Comparison of ENCODE assay signal across 23 cellular contexts in the genomic region with DNA sequence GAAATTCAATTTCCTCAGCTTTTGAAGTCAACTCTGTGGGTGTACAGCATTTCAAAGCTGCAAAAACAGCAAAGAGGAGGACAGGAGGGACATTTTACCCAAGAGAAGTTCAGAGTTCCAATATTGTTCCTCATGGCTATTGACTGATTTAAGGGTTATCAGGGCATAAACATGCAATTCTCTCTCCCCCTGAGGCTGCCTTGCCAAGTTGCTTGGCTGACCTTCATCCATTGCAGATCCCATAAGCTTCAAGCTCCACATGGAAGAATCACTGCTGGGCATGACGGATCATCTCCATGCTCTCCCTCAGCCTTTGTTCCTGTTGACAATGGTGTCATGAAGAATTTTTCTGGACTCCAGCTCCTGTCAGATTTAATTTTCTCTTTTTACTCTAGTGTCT.
DNase-seq lines count a peak whose midpoint lies in the region; ATAC-seq, FAIRE-seq and TF ChIP-seq lines count a peak whose summit lies in the region.
"Had no signal": no experiment of that assay in that cellular context is flagged by ENCODE, and none has a peak within 500 bp of the region (broad histone marks: within the 10 kb centered on the region; RNA-seq: fewer than 3 reads in every experiment).

No MANE protein-coding gene starts in this region.

- no peak overlapping the region for H3K27ac Mint-ChIP-seq in neural progenitor cell
- H3K27ac Mint-ChIP-seq: B cell; CD4-positive, alpha-beta T cell; CD8-positive, alpha-beta T cell had no signal

- H4K20me1 ChIP-seq in neural progenitor cell (ENCODE audit: low read depth) (no peaks in the 10 kb centered on the region), osteoblast (ENCODE audit: insufficient read depth, low read length) (no peaks in the 10 kb centered on the region)
- H4K20me1 ChIP-seq: BLaER1 treated with 17β-estradiol and CSF1 and Interleukin-3, amounts not matched to agents 10 nM and 100 nM had no signal

- no peak for TF ChIP-seq EP300 in upper lobe of left lung (IDR thresholded peaks at IDR 0.05)

- H3K9me3 ChIP-seq in Panc1 (ENCODE audit: control insufficient read depth, insufficient read depth, low read depth, low read length) (no peaks in the 10 kb centered on the region), neural progenitor cell (ENCODE audit: low read depth) (no peaks in the 10 kb centered on the region), osteoblast (ENCODE audit: low read depth, low read length) (no peaks in the 10 kb centered on the region), upper lobe of left lung (no peaks in the 10 kb centered on the region)
- H3K9me3 ChIP-seq: BLaER1 treated with 17β-estradiol and CSF1 and Interleukin-3, amounts not matched to agents 10 nM and 100 nM; Caco-2 had no signal

- POLR2A ChIA-PET in Panc1 (lab: Charles Lee): no interaction called here

- H3K79me2 ChIP-seq in neural progenitor cell (ENCODE audit: low read depth): no peaks in the 10 kb centered on the region
- no peaks in the 10 kb centered on the region for H3K79me2 ChIP-seq in osteoblast (ENCODE audit: insufficient read depth, low read length)

- H3K4me2 ChIP-seq in neural progenitor cell: no peak overlapping the region
- H3K4me2 ChIP-seq in osteoblast (ENCODE audit: insufficient read depth, low read length): no peak overlapping the region
- H3K4me2 ChIP-seq: BLaER1 treated with 17β-estradiol and CSF1 and Interleukin-3, amounts not matched to agents 10 nM and 100 nM had no signal

- intact Hi-C loops in Panc1 (cut with micrococcal nuclease; ENCODE audit: unreplicated experiment): no loop called here

- no peak for TF ChIP-seq POLR2A in upper lobe of left lung (IDR thresholded peaks at IDR 0.05)

- in situ Hi-C loops in Panc1 (cut with HindIII; ENCODE audit: low pct_unique_long_range_greater_than_20kb, low sequenced_read_pairs): loop anchor here (25.0 kb wide), 1 partner anchor 117 kb away; no protein-coding TSS in a partner anchor

- H3K9me3 Mint-ChIP-seq in neural progenitor cell: peaks cover 6% of the 10 kb centered on the region
- H3K9me3 Mint-ChIP-seq: CD4-positive, alpha-beta T cell; CD8-positive, alpha-beta T cell had no signal

- H3K4me1 Mint-ChIP-seq in neural progenitor cell: peaks cover 2% of the 10 kb centered on the region
- H3K4me1 Mint-ChIP-seq: B cell had no signal

- no peaks in the 10 kb centered on the region for H3K27me3 ChIP-seq in Panc1 (ENCODE audit: control insufficient read depth, insufficient read depth, low read length)
- H3K27me3 ChIP-seq in bronchial epithelial cell (ENCODE audit: control insufficient read depth, insufficient read depth, low read length): no peaks in the 10 kb centered on the region
- H3K27me3 ChIP-seq in neural progenitor cell: no peaks in the 10 kb centered on the region
- H3K27me3 ChIP-seq in osteoblast (ENCODE audit: insufficient read depth, low read length): no peaks in the 10 kb centered on the region
- no peaks in the 10 kb centered on the region for H3K27me3 ChIP-seq in upper lobe of left lung
- H3K27me3 ChIP-seq: BLaER1 treated with 17β-estradiol and CSF1 and Interleukin-3, amounts not matched to agents 10 nM and 100 nM had no signal

- FAIRE-seq in bronchial epithelial cell (lab: Jason Lieb, UNC): peak; percentile 28
- FAIRE-seq: A204.1, D721Med, G401.6, GM12891, GM19239 had no signal

- peak overlapping the region; percentile 10; the same call in 1 of the 2 replicates for H3K27ac ChIP-seq in Panc1 (ENCODE audit: low read length)
- H3K27ac ChIP-seq in neural progenitor cell: no peak overlapping the region
- H3K27ac ChIP-seq in osteoblast (ENCODE audit: low read depth, low read length): no peak overlapping the region
- no peak overlapping the region for H3K27ac ChIP-seq in upper lobe of left lung
- H3K27ac ChIP-seq: BLaER1 treated with 17β-estradiol and CSF1 and Interleukin-3, amounts not matched to agents 10 nM and 100 nM; C4-2B had no signal

- H3K4me3 Mint-ChIP-seq in neural progenitor cell: no peak overlapping the region
- H3K4me3 Mint-ChIP-seq: B cell; CD4-positive, alpha-beta T cell; CD8-positive, alpha-beta T cell had no signal

- peaks cover 5% of the 10 kb centered on the region for H3K27me3 Mint-ChIP-seq in neural progenitor cell (ENCODE audit: insufficient read depth, low read depth)
- H3K27me3 Mint-ChIP-seq: CD4-positive, alpha-beta T cell had no signal

- CTCF ChIA-PET in Panc1 (lab: Charles Lee): no interaction called here

- DNase-seq in Panc1 (ENCODE audit: low read depth, low spot score) (no peak), bronchial epithelial cell (ENCODE audit: low read depth) (no peak), left lobe of liver (ENCODE audit: low spot score) (no peak), neural progenitor cell (ENCODE audit: low spot score) (no peak), AML-193 (lab: John Stamatoyannopoulos, UW) (no peak), osteoblast (ENCODE audit: insufficient read length, low spot score, missing footprints) (no peak), upper lobe of left lung (no peak)
- DNase-seq: 8988T; ACHN; Caco-2; Calu3; CD4-positive, alpha-beta T cell; CD8-positive, alpha-beta T cell; DMS79 treated with DMSO at 0.1 percent for 48 hours; GF-D8 had no signal

- peaks cover 8% of the 10 kb centered on the region for H3K4me1 ChIP-seq in Panc1 (ENCODE audit: control insufficient read depth, insufficient read depth, low read length)
- no peaks in the 10 kb centered on the region for H3K4me1 ChIP-seq in neural progenitor cell
- H3K4me1 ChIP-seq in osteoblast (ENCODE audit: insufficient read depth, low read length): no peaks in the 10 kb centered on the region
- H3K4me1 ChIP-seq in upper lobe of left lung: no peaks in the 10 kb centered on the region
- H3K4me1 ChIP-seq: BLaER1 treated with 17β-estradiol and CSF1 and Interleukin-3, amounts not matched to agents 10 nM and 100 nM had no signal

- no peak for TF ChIP-seq CTCF in Panc1 (IDR thresholded peaks at IDR 0.05)
- no peak for TF ChIP-seq CTCF in bronchial epithelial cell (IDR thresholded peaks at IDR 0.05; ENCODE audit: insufficient read depth, low read length, severe bottlenecking)
- TF ChIP-seq CTCF in neural progenitor cell (IDR thresholded peaks at IDR 0.05): no peak
- no peak for TF ChIP-seq CTCF in osteoblast (IDR thresholded peaks at IDR 0.05; ENCODE audit: extremely low read depth, low read depth, low read length)
- no peak for TF ChIP-seq CTCF in upper lobe of left lung (IDR thresholded peaks at IDR 0.05)

- H3K9ac ChIP-seq in neural progenitor cell: no peak overlapping the region
- H3K9ac ChIP-seq: BLaER1 treated with 17β-estradiol and CSF1 and Interleukin-3, amounts not matched to agents 10 nM and 100 nM had no signal

- H3K4me3 ChIP-seq in Panc1 (ENCODE audit: low read depth in 2 of 2, low read length in 2 of 2) (no peak overlapping the region), bronchial epithelial cell (ENCODE audit: low read depth, low read length) (no peak overlapping the region), neural progenitor cell (no peak overlapping the region), osteoblast (ENCODE audit: insufficient read depth, low read length) (no peak overlapping the region), upper lobe of left lung (no peak overlapping the region)
- H3K4me3 ChIP-seq: BLaER1 treated with 17β-estradiol and CSF1 and Interleukin-3, amounts not matched to agents 10 nM and 100 nM had no signal

- 80 to 100% methylated on average over 1 of the region's 1 CpG for WGBS in upper lobe of left lung, 2 donors

- H2AFZ ChIP-seq in neural progenitor cell (replicated peaks) (peak overlapping the region; percentile 5), osteoblast (ENCODE audit: low read length) (no peak overlapping the region)

- no peaks in the 10 kb centered on the region for H3F3A ChIP-seq in neural progenitor cell (ENCODE audit: low read depth)

- no peak for ATAC-seq in Panc1
- ATAC-seq in left lobe of liver: peak; percentile 71
- no peak for ATAC-seq in upper lobe of left lung (ENCODE audit: low FRiP score in 2 of 2)
- ATAC-seq: CD8-positive, alpha-beta T cell had no signal

- H3K36me3 ChIP-seq in Panc1 (ENCODE audit: control insufficient read depth, insufficient read depth, low read length) (no peaks in the 10 kb centered on the region), bronchial epithelial cell (ENCODE audit: control insufficient read depth, insufficient read depth, low read length) (no peaks in the 10 kb centered on the region), neural progenitor cell (no peaks in the 10 kb centered on the region), osteoblast (ENCODE audit: insufficient read depth, low read length) (no peaks in the 10 kb centered on the region), upper lobe of left lung (no peaks in the 10 kb centered on the region)
- H3K36me3 ChIP-seq: BLaER1 treated with 17β-estradiol and CSF1 and Interleukin-3, amounts not matched to agents 10 nM and 100 nM had no signal

- no peaks in the 10 kb centered on the region for H3K36me3 Mint-ChIP-seq in neural progenitor cell
- H3K36me3 Mint-ChIP-seq: CD8-positive, alpha-beta T cell had no signal

- BruUV-seq in Panc1 (replicated peaks; lab: Mats Ljungman, UMichigan): no TSS peak
